Comparison of ENCODE assay signal across 27 cellular contexts in the genomic region with DNA sequence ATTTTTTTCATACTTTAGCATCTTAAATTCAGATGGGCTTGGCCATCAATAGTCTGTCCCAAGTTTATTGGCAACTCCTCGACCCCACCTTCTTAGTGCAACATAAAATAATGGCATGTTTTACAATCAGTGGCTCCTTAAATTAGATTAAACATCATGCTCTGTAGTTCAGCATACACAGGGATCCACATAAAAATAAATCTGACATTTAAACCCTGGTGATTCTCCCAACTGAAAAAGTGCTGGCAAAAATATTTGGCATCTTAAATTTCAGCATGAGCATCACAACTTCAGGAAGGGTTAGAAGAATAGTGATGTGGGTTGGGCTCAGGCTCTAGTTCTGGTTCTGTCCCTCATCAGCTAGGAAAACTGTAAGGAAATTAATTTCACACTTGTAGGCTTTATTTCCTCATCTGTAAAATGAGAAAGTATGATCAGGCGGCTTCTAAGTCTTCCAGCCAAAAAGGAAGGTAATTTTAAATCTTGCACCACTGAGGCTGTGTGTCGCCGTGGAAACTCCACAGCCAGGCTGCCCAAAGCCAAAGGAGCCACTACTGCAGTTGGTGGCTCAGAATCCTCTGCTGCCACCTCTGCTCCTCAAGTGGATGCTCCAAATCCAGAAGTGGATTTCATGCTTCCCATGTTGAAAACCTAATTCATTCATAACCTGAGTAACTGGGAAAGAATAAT.
"Had no signal": no experiment of that assay in that cellular context is flagged by ENCODE, and none has a peak within 500 bp of the region (broad histone marks: within the 10 kb centered on the region; RNA-seq: fewer than 3 reads in every experiment).

No MANE protein-coding gene starts in this region.

- H2AFZ ChIP-seq: hepatocyte had no signal

- H3K79me2 ChIP-seq: hepatocyte had no signal

- ATAC-seq: activated CD4-positive, alpha-beta T cell treated with anti-CD3 and anti-CD28 coated beads for 36 hours; activated CD8-positive, alpha-beta memory T cell treated with anti-CD3 and anti-CD28 coated beads, Interleukin-2, amount 10 ng/mL, durations not matched to agents 7 days and 5 days; activated CD8-positive, alpha-beta T cell treated with anti-CD3 and anti-CD28 coated beads, Interleukin-2, amount 10 ng/mL, durations not matched to agents 7 days and 5 days; activated naive CD4-positive, alpha-beta T cell treated with anti-CD3 and anti-CD28 coated beads, Interleukin-2, amount 50 U/mL, for 72 hours; activated T-cell treated with anti-CD3 and anti-CD28 coated beads, Interleukin-2, amount 50 U/mL, for 72 hours; heart right ventricle; T-helper 17 cell had no signal

- H3K4me1 ChIP-seq: ascending aorta, esophagus squamous epithelium had no signal

- H3K4me3 ChIP-seq: ascending aorta, coronary artery, esophagus squamous epithelium, heart right ventricle, hepatocyte had no signal

- H3K27ac ChIP-seq: ascending aorta, coronary artery, epithelial cell of prostate, esophagus squamous epithelium, hepatocyte had no signal

- H3K27me3 ChIP-seq: ascending aorta, esophagus squamous epithelium, heart right ventricle, hepatocyte had no signal

- H3K4me2 ChIP-seq: hepatocyte had no signal

- DNase-seq: activated CD4-positive, alpha-beta memory T cell treated with anti-CD3 and anti-CD28 coated beads for 36 hours; activated CD4-positive, alpha-beta T cell treated with anti-CD3 and anti-CD28 coated beads for 36 hours; activated CD4-positive, alpha-beta T cell treated with anti-CD3 and anti-CD28 coated beads, Interleukin-2, amount 10 ng/mL, durations not matched to agents 24 days and 14 days; activated CD4-positive, CD25-positive, alpha-beta regulatory T cell; activated CD4-positive, CD25-positive, alpha-beta regulatory T cell treated with anti-CD3 and anti-CD28 coated beads, Interleukin-2, amount 50 U/mL, for 72 hours; activated CD8-positive, alpha-beta memory T cell treated with anti-CD3 and anti-CD28 coated beads, Interleukin-2, amount 10 ng/mL, durations not matched to agents 7 days and 5 days; activated CD8-positive, alpha-beta memory T cell treated with anti-CD3 and anti-CD28 coated beads, Interleukin-2, amount 50 U/mL, for 4 hours; activated CD8-positive, alpha-beta T cell treated with anti-CD3 and anti-CD28 coated beads, Interleukin-2, amount 10 ng/mL, durations not matched to agents 7 days and 5 days; activated gamma-delta T cell; activated naive CD4-positive, alpha-beta T cell; activated naive CD4-positive, alpha-beta T cell treated with anti-CD3 and anti-CD28 coated beads, Interleukin-2, amount 10 ng/mL, durations not matched to agents 7 days and 5 days; activated naive CD8-positive, alpha-beta T cell treated with anti-CD3 and anti-CD28 coated beads, Interleukin-2, amount 10 ng/mL, durations not matched to agents 7 days and 5 days; activated T-cell treated with anti-CD3 and anti-CD28 coated beads, Interleukin-2, amount 50 U/mL, for 24 hours; activated T-cell treated with anti-CD3 and anti-CD28 coated beads, Interleukin-2, amount 50 U/mL, for 72 hours; dermis blood vessel endothelial cell; effector CD4-positive, alpha-beta T cell; esophagus squamous epithelium; foreskin melanocyte; heart right ventricle; T-helper 1 cell; T-helper 17 cell; T1000 had no signal

- H3K9me3 ChIP-seq: ascending aorta, esophagus squamous epithelium, heart right ventricle had no signal
